Comparison of ENCODE assay signal across 34 cellular contexts in the genomic region with DNA sequence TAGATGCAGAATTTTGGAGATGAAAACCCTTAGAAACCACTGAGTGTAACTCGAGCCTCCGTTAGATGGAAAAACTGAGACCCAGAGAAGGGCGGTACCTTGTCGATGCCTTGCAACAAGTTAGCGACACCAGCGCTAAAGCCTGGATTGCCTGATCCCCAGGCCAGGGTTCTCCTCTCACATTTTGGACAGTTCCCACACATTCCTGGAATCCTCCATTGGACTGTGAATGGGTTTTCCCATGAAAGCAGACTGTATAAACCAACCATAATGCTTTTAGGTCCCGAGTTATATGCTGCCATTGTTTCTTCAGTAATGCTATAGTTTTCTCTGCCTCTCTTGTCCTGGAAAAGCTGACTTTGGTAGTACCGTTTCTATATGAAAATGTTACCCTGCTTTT. TPM values are rescaled to one million over a fixed set of nuclear protein-coding genes. Genes with fewer than 3 reads are reported as not detected.
"Had no signal": no experiment of that assay in that cellular context is flagged by ENCODE, and none has a peak within 500 bp of the region (broad histone marks: within the 10 kb centered on the region; RNA-seq: fewer than 3 reads in every experiment).

No MANE protein-coding gene starts in this region.

- H3K9me3 ChIP-seq: esophagus squamous epithelium, gastroesophageal sphincter, heart right ventricle had no signal

- ATAC-seq: activated CD4-positive, CD25-positive, alpha-beta regulatory T cell treated with anti-CD3 and anti-CD28 coated beads, Interleukin-2, amount 50 U/mL, for 24 hours; activated CD8-positive, alpha-beta T cell treated with anti-CD3 and anti-CD28 coated beads for 36 hours; activated naive CD8-positive, alpha-beta T cell treated with anti-CD3 and anti-CD28 coated beads, Interleukin-2, amount 50 U/mL, for 24 hours; activated T-cell treated with anti-CD3 and anti-CD28 coated beads, Interleukin-2, amount 50 U/mL, for 4 hours; activated T-helper 17 cell treated with anti-CD3 and anti-CD28 coated beads, Interleukin-2, amount 50 U/mL, for 72 hours; heart right ventricle; T-helper 17 cell had no signal

- DNase-seq: activated B cell treated with CpG ODN at 0.5 μM for 24 hours; activated CD4-positive, alpha-beta T cell treated with anti-CD3 and anti-CD28 coated beads for 48 hours; activated CD4-positive, alpha-beta T cell treated with anti-CD3 and anti-CD28 coated beads, Interleukin-2, amount 50 U/mL, for 1 hour; activated CD4-positive, alpha-beta T cell treated with anti-CD3 and anti-CD28 coated beads, Interleukin-2, amount 50 U/mL, for 48 hours; activated CD8-positive, alpha-beta memory T cell treated with anti-CD3 and anti-CD28 coated beads for 24 hours; activated CD8-positive, alpha-beta T cell treated with anti-CD3 and anti-CD28 coated beads for 36 hours; activated effector memory CD4-positive, alpha-beta T cell treated with Interleukin-2 at 50 U/mL for 16 hours; activated gamma-delta T cell treated with Interleukin-2 at 50 U/mL for 16 hours; activated naive CD4-positive, alpha-beta T cell treated with anti-CD3 and anti-CD28 coated beads for 36 hours; activated naive CD8-positive, alpha-beta T cell treated with anti-CD3 and anti-CD28 coated beads for 36 hours; activated naive CD8-positive, alpha-beta T cell treated with anti-CD3 and anti-CD28 coated beads, Interleukin-2, amount 50 U/mL, for 24 hours; activated T-cell treated with anti-CD3 and anti-CD28 coated beads, Interleukin-2, amount 50 U/mL, for 4 hours; brain microvascular endothelial cell; caudate nucleus; effector CD8-positive, alpha-beta T cell; esophagus squamous epithelium; foreskin melanocyte; heart right ventricle; T-helper 17 cell; T1000; WERI-Rb-1 had no signal

- H3K27me3 ChIP-seq: brain microvascular endothelial cell, esophagus squamous epithelium, gastroesophageal sphincter, heart right ventricle, hepatocyte had no signal

- H3K27ac ChIP-seq: brain microvascular endothelial cell, epithelial cell of prostate, heart right ventricle, WERI-Rb-1 had no signal

- H3K79me2 ChIP-seq: hepatocyte had no signal

- H3K36me3 ChIP-seq: brain microvascular endothelial cell, esophagus squamous epithelium, gastroesophageal sphincter, heart right ventricle, WERI-Rb-1 had no signal

- H2AFZ ChIP-seq: hepatocyte had no signal

- H3K4me2 ChIP-seq: hepatocyte had no signal

- H3K4me3 ChIP-seq: esophagus squamous epithelium, gastroesophageal sphincter, heart right ventricle, hepatocyte had no signal

RNA-seq across cellular contexts. Expression of gene NTSR2, which starts 39.3 kb away (rescaled TPM):
- total RNA-seq: activated B cell treated with CpG ODN at 0.5 μM for 24 hours; activated CD8-positive, alpha-beta T cell treated with anti-CD3 and anti-CD28 coated beads for 36 hours; activated naive CD4-positive, alpha-beta T cell treated with anti-CD3 and anti-CD28 coated beads for 36 hours; activated naive CD8-positive, alpha-beta T cell treated with anti-CD3 and anti-CD28 coated beads for 36 hours; activated T-cell treated with anti-CD3 and anti-CD28 coated beads, Interleukin-2, amount 50 U/mL, for 4 hours; activated T-helper 17 cell treated with anti-CD3 and anti-CD28 coated beads, Interleukin-2, amount 50 U/mL, for 72 hours; astrocyte; chondrocyte; dermis microvascular lymphatic vessel endothelial cell; endothelial cell of umbilical vein; esophagus squamous epithelium; fibroblast of lung; fibroblast of villous mesenchyme; gastroesophageal sphincter; glomerular endothelial cell; hepatocyte; T-helper 17 cell had no signal
- polyA plus RNA-seq: endothelial cell of umbilical vein, esophagus, fibroblast of lung had no signal
